ENCODE assay signal across 8 cellular contexts in the genomic region with DNA sequence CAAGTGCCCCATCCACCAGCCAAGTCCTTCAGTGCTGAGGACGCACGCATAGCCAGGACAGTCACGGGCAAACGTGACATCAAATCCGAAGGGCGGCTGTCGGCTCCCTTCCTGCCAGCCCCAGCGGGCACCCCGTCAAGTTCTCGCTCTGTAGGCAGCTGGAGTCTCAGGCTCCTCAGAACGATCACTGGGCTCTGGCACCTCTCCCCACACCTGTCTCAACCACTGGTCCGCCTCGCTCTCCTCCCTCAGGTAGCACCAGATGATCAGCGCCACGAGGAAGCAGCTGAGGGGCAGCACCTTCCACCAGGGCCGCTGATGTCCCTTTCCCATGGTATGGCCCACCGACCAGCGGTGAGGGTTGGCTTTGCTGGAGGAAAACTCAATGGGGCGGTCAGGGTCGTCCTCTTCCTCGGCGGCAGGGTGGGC. TPM values are rescaled to one million over a fixed set of nuclear protein-coding genes. Genes with fewer than 3 reads are reported as not detected.
DNase-seq lines count a peak whose midpoint lies in the region; ATAC-seq and TF ChIP-seq lines count a peak whose summit lies in the region.

No MANE protein-coding gene starts in this region.

- H3K9me3 Mint-ChIP-seq in nephron progenitor cell, result peaks cover 15% of the 10 kb centered on the region

- peak overlapping the region; percentile 81 for H3K4me3 ChIP-seq in LNCaP clone FGC (ENCODE audit: low read depth, low read length)

- peak; percentile 10 for DNase-seq in stimulated activated CD4-positive, alpha-beta T cell treated with anti-CD3 and anti-CD28 coated beads, Interleukin-2, amount 100 ng/mL, for 4 hours (ENCODE audit: low read depth)
- DNase-seq in stimulated activated CD4-positive, alpha-beta T cell treated with anti-CD3 and anti-CD28 coated beads, Interleukin-2, amount 100 ng/mL, for 48 hours, result no peak
- DNase-seq in LNCaP clone FGC (ENCODE audit: low read depth), result no peak
- peak; percentile 16 for DNase-seq in dermis blood vessel endothelial cell
- no peak for DNase-seq in nephron progenitor cell
- DNase-seq in central memory CD4-positive, alpha-beta T cell, result no peak

- no peaks in the 10 kb centered on the region for H3K27me3 Mint-ChIP-seq in nephron progenitor cell (ENCODE audit: low read depth, poor library complexity)

- H3K4me1 Mint-ChIP-seq in nephron progenitor cell, result peaks cover 43% of the 10 kb centered on the region

- TF ChIP-seq CTCF in LNCaP clone FGC (IDR thresholded peaks at IDR 0.05; ENCODE audit: control insufficient read depth, extremely low read depth, insufficient read depth) (no peak), nephron progenitor cell (IDR thresholded peaks at IDR 0.05) (no peak)

- peak overlapping the region; percentile 94 for H3K4me3 Mint-ChIP-seq in nephron progenitor cell

- ATAC-seq in HG02678 (IDR thresholded peaks at IDR 0.05; ENCODE audit: unreplicated experiment) (no peak), GM21515 (IDR thresholded peaks at IDR 0.05; ENCODE audit: unreplicated experiment) (no peak)

- H3K36me3 Mint-ChIP-seq in nephron progenitor cell (ENCODE audit: low read depth), result peaks cover 5% of the 10 kb centered on the region

- peak overlapping the region; percentile 84 for H3K27ac Mint-ChIP-seq in nephron progenitor cell

RNA-seq across cellular contexts. Expression of gene UQCC4, which starts 0.4 kb away (rescaled TPM):
- total RNA-seq in dermis blood vessel endothelial cell, result 13.7 and 19.7 TPM in 2 replicates

RNA-seq across cellular contexts. Expression of gene UNKL, which starts 5.6 kb away (rescaled TPM):
- total RNA-seq in dermis blood vessel endothelial cell, result 8.2 and 14.5 TPM in 2 replicates

RNA-seq across cellular contexts. Expression of gene PERCC1, which starts 10.8 kb away (rescaled TPM):
- not detected in 2 replicates for total RNA-seq in dermis blood vessel endothelial cell

RNA-seq across cellular contexts. Expression of gene CCDC154, which starts 24.2 kb away (rescaled TPM):
- total RNA-seq in dermis blood vessel endothelial cell, result 0.09 and 0.34 TPM in 2 replicates

RNA-seq across cellular contexts. Expression of gene CLCN7, which starts 54.7 kb away (rescaled TPM):
- total RNA-seq in dermis blood vessel endothelial cell, result 69.9 and 96.7 TPM in 2 replicates

Comparison
In these comparisons a context has a peak if more than half of its experiments do, and no peak if none do; other contexts are left out.
1. DNase-seq: peak in stimulated activated CD4-positive, alpha-beta T cell treated with anti-CD3 and anti-CD28 coated beads, Interleukin-2, amount 100 ng/mL, for 4 hours (single experiment) and dermis blood vessel endothelial cell (single experiment); none in stimulated activated CD4-positive, alpha-beta T cell treated with anti-CD3 and anti-CD28 coated beads, Interleukin-2, amount 100 ng/mL, for 48 hours (0 of 2), LNCaP clone FGC (single experiment), nephron progenitor cell (single experiment) and central memory CD4-positive, alpha-beta T cell (single experiment).